In the genomic region with DNA sequence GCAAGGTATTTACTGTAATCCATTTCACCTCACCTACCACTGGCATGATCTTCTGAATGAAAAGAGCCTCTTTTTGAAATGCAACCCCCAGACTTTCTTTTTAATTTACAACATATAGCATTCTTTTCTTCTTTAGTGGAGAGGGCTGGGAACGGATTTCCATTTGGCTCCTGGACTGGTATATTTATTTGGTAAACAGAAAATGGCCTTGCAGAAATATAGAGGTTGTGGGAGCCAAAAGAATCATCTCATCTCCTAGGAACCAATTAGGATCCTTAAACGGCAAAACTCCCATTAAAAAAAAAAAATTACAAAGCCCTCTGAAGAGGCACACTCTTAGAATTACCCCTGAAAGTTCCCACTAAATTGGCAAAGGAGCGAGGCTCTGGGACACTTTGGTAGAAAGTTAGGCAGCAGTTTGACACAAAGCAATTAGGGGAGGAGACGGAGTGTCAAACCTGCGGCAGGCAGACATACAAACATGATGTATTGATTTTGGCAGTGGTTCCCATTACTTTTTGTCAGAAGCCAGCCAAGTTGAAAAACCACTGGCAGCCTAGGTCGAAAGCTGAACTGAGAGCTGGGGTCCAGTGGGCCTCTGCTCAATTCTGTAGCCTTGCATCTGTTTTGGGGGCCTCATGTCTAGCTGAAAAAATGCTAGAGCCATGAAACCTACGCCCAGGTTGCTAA, we compare ENCODE assay signal across 1 cellular context.
TF ChIP-seq lines count a peak whose summit lies in the region.

No MANE protein-coding gene starts in this region.

TF ChIP-seq in WTC11, 78 proteins besides CTCF, POLR2A, EP300 and RAD21 (continued from another document):
- TF ChIP-seq ARID4B (CRISPR knock-in tag; IDR thresholded peaks at IDR 0.05; ENCODE audit: borderline replicate concordance): no peak
